In genomic region chr19:35618857-35619256, GRCh38 we compare ENCODE assay signal across 1 cellular context.
TF ChIP-seq lines count a peak whose summit lies in the region.

No MANE protein-coding gene starts in this region.

TF ChIP-seq in HCT116, 20 proteins besides CTCF, POLR2A, EP300 and RAD21 (continued from another document):
- TF ChIP-seq, protein P1, sequence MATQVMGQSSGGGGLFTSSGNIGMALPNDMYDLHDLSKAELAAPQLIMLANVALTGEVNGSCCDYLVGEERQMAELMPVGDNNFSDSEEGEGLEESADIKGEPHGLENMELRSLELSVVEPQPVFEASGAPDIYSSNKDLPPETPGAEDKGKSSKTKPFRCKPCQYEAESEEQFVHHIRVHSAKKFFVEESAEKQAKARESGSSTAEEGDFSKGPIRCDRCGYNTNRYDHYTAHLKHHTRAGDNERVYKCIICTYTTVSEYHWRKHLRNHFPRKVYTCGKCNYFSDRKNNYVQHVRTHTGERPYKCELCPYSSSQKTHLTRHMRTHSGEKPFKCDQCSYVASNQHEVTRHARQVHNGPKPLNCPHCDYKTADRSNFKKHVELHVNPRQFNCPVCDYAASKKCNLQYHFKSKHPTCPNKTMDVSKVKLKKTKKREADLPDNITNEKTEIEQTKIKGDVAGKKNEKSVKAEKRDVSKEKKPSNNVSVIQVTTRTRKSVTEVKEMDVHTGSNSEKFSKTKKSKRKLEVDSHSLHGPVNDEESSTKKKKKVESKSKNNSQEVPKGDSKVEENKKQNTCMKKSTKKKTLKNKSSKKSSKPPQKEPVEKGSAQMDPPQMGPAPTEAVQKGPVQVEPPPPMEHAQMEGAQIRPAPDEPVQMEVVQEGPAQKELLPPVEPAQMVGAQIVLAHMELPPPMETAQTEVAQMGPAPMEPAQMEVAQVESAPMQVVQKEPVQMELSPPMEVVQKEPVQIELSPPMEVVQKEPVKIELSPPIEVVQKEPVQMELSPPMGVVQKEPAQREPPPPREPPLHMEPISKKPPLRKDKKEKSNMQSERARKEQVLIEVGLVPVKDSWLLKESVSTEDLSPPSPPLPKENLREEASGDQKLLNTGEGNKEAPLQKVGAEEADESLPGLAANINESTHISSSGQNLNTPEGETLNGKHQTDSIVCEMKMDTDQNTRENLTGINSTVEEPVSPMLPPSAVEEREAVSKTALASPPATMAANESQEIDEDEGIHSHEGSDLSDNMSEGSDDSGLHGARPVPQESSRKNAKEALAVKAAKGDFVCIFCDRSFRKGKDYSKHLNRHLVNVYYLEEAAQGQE (IDR thresholded peaks at IDR 0.05; ENCODE audit: low read depth) = no peak
- no peak for TF ChIP-seq EGR1 (IDR thresholded peaks at IDR 0.05; ENCODE audit: low read depth)
- TF ChIP-seq, protein P2, sequence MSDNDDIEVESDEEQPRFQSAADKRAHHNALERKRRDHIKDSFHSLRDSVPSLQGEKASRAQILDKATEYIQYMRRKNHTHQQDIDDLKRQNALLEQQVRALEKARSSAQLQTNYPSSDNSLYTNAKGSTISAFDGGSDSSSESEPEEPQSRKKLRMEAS (IDR thresholded peaks at IDR 0.05) = no peak
